ENCODE assay signal across 8 cellular contexts in the genomic region with DNA sequence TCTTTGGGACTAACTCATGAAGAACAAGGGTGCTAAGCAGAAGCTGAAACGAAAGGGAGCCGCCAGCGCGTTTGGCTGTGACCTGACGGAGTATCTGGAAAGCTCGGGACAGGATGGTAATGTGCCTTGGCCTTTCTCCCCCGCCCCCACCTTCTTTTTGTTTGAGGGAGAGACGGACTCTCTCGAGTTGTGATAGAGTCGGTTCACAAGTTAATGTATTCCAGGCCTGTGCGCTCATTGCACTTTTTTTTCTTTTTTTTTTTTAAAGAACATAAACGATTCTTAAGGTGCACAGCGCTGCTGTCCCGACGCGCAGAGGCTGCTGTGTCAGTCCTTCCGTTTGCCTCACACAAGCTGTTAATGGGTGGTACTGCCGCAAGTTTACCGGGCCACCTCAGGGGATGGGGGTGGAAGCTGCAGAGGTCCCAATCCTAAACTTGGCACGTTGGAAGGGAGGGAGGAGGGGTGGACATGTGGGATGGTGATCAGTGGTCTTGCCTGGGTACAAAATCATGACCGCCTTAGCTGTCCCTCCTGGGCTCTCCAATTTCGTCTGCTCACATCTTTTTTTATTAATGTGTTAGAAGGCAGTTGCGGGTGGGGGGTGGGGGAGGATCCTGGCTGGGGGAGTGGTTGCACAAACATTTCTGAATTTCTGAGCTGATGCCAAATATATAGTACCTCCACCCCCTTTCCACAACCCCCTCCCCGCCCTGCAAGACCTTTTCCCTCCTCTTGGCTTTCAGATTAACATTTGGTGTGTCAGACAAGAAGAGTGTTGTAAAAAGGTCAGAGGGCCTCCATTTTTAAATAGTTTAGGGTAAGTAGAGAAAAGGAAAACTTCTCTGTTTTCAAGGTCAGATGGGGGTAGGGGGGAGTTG. TPM values are rescaled to one million over a fixed set of nuclear protein-coding genes. Genes with fewer than 3 reads are reported as not detected.
DNase-seq lines count a peak whose midpoint lies in the region; ATAC-seq and TF ChIP-seq lines count a peak whose summit lies in the region.

No MANE protein-coding gene starts in this region.

- no peak overlapping the region for H3K27ac ChIP-seq in DND-41 (ENCODE audit: low read length)

- peak overlapping the region; percentile 6 to 70; a peak in 3 of 4 replicates for H3K4me3 ChIP-seq in DND-41 (ENCODE audit: low read depth in 1 of 2, low read length in 2 of 2)

- peak overlapping the region; percentile 72; the same call in 1 of the 2 replicates for H2AFZ ChIP-seq in DND-41 (ENCODE audit: low read depth, low read length)

- H4K20me1 ChIP-seq in DND-41 (ENCODE audit: insufficient read depth, low read length) = peaks cover 5% of the 10 kb centered on the region; the same call in 1 of the 2 replicates

- H3K4me2 ChIP-seq in DND-41 (ENCODE audit: insufficient read depth, low read length) = peak overlapping the region; percentile 98

- H3K27ac Mint-ChIP-seq in mesothelial cell of epicardium = peak overlapping the region; percentile 89

- no peaks in the 10 kb centered on the region for H3K36me3 Mint-ChIP-seq in mesothelial cell of epicardium

- H3K9me3 ChIP-seq in DND-41 (ENCODE audit: insufficient read depth, low read length, severe bottlenecking) = no peaks in the 10 kb centered on the region

- TF ChIP-seq CTCF in DND-41 (IDR thresholded peaks at IDR 0.05; ENCODE audit: borderline replicate concordance, extremely low read depth, low read length, poor library complexity, severe bottlenecking) (no peak), mesothelial cell of epicardium (IDR thresholded peaks at IDR 0.05; ENCODE audit: unreplicated experiment) (no peak)

- peaks cover 53% of the 10 kb centered on the region for H3K27me3 ChIP-seq in DND-41 (ENCODE audit: insufficient read depth, low read length, poor library complexity)

- peak overlapping the region; percentile 49; the same call in 1 of the 2 replicates for H3K9ac ChIP-seq in DND-41 (ENCODE audit: low read depth, low read length)

- no peaks in the 10 kb centered on the region for H3K36me3 ChIP-seq in DND-41 (ENCODE audit: insufficient read depth, low read length)

- H3K79me2 ChIP-seq in DND-41 (ENCODE audit: insufficient read depth, low read length) = no peaks in the 10 kb centered on the region

- DNase-seq in DND-41 (peak; percentile 22), HuH-7 (ENCODE audit: low spot score) (peak; percentile 43), ecto neural progenitor cell (ENCODE audit: low spot score) (peak; percentile 66), mesothelial cell of epicardium (ENCODE audit: low spot score in 2 of 2, unreplicated experiment in 2 of 2) (no peak), middle frontal gyrus (ENCODE audit: extremely low spot score, low spot score) (no peak)
- DNase-seq in activated CD4-positive, alpha-beta T cell treated with anti-CD3 and anti-CD28 coated beads for 48 hours = peak; percentile 64
- peak; percentile 67 for DNase-seq in stimulated activated CD8-positive, alpha-beta memory T cell treated with anti-CD3 and anti-CD28 coated beads, Interleukin-4, amount 100 ng/mL, for 48 hours

- no peak for ATAC-seq in DND-41 (ENCODE audit: insufficient read depth, low read depth)
- ATAC-seq in GM21515 (IDR thresholded peaks at IDR 0.05; ENCODE audit: unreplicated experiment) = peak; percentile 39

- no peaks in the 10 kb centered on the region for H3K27me3 Mint-ChIP-seq in mesothelial cell of epicardium (ENCODE audit: low read depth)

- H3K4me1 Mint-ChIP-seq in mesothelial cell of epicardium = peaks cover 59% of the 10 kb centered on the region

- H3K4me3 Mint-ChIP-seq in mesothelial cell of epicardium = peak overlapping the region; percentile 85

- peaks cover 31% of the 10 kb centered on the region for H3K4me1 ChIP-seq in DND-41 (ENCODE audit: insufficient read depth, low read length)

- no peaks in the 10 kb centered on the region for H3K9me3 Mint-ChIP-seq in mesothelial cell of epicardium

RNA-seq across cellular contexts. Expression of gene ARHGAP31, which starts 0.9 kb away (rescaled TPM):
- total RNA-seq in mesothelial cell of epicardium = 9.1 to 9.7 TPM (median 9.2 TPM) in 3 replicates

RNA-seq across cellular contexts. Expression of gene B4GALT4, which starts 54.5 kb away (rescaled TPM):
- 20.2 to 24.2 TPM (median 23.1 TPM) in 3 replicates for total RNA-seq in mesothelial cell of epicardium

Comparison
In these comparisons a context has a peak if more than half of its experiments do, and no peak if none do; other contexts are left out.
1. DNase-seq: peak in DND-41 (single experiment), HuH-7 (single experiment), activated CD4-positive, alpha-beta T cell treated with anti-CD3 and anti-CD28 coated beads for 48 hours (single experiment), ecto neural progenitor cell (single experiment) and stimulated activated CD8-positive, alpha-beta memory T cell treated with anti-CD3 and anti-CD28 coated beads, Interleukin-4, amount 100 ng/mL, for 48 hours (single experiment); none in mesothelial cell of epicardium (0 of 2) and middle frontal gyrus (single experiment).